24 cellular contexts compared by ENCODE assay signal in the genomic region with DNA sequence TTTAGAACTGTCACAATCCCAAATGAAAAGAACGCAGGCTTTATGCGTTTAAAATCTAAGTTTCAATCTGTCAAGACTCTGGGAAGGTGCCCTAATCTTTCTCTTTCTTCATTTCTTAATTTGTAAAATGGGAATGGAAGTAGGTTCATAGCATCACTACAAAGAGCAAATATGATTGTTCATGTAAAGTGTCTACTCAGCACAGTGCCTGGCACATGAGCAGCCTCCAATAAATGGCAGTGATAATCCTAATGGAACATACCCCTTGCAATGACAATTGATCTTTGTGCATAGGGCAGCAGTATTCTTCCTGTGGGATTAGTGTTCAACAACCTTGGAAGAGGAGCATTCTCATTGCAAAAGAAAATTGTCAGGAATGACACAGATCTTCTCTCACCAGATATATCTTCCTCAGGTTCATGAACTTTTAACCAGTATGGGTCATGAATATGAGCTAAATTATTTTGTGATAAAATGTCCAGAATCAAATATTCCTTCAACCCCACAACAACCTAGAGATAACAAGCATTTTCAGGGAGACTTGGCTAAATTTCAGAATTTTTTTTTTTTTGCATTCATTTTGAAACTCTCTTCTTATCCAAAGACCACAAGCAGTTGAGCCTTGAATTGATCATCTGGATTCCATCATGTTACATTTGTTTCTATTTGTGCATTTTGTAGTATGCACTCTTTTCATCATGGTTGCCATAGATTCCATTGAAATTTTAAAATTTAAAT.
"Had no signal": no experiment of that assay in that cellular context is flagged by ENCODE, and none has a peak within 500 bp of the region (broad histone marks: within the 10 kb centered on the region; RNA-seq: fewer than 3 reads in every experiment).

No MANE protein-coding gene starts in this region.

- H3K27me3 Mint-ChIP-seq: activated CD8-positive, alpha-beta T cell treated with anti-CD3 and anti-CD28 coated beads for 36 hours; activated naive CD8-positive, alpha-beta T cell treated with anti-CD3 and anti-CD28 coated beads, Interleukin-2, amount 10 ng/mL, durations not matched to agents 7 days and 5 days had no signal

- H3K9me3 Mint-ChIP-seq: activated naive CD8-positive, alpha-beta T cell treated with anti-CD3 and anti-CD28 coated beads, Interleukin-2, amount 10 ng/mL, durations not matched to agents 7 days and 5 days; T-helper 1 cell treated with Interleukin-12 subunit alpha and Interleukin-12 subunit beta and Interleukin-4 antibody, amounts not matched to agents 30 μg/mL and 1 μg/mL, for 36 hours had no signal

- H3K9me3 ChIP-seq: adrenal gland, breast epithelium, Peyer's patch, SJCRH30 had no signal

- H3K4me1 Mint-ChIP-seq: activated naive CD8-positive, alpha-beta T cell treated with anti-CD3 and anti-CD28 coated beads, Interleukin-2, amount 10 ng/mL, durations not matched to agents 7 days and 5 days had no signal

- H3K27ac ChIP-seq: adrenal gland, breast epithelium, Peyer's patch, RWPE1, SJCRH30 had no signal

- H3K4me3 Mint-ChIP-seq: activated CD8-positive, alpha-beta T cell treated with anti-CD3 and anti-CD28 coated beads for 36 hours; activated naive CD8-positive, alpha-beta T cell treated with anti-CD3 and anti-CD28 coated beads, Interleukin-2, amount 10 ng/mL, durations not matched to agents 7 days and 5 days; activated T-cell treated with anti-CD3 and anti-CD28 coated beads, Interleukin-2, amount 50 U/mL, for 72 hours; T-helper 1 cell treated with Interleukin-12 subunit alpha and Interleukin-12 subunit beta and Interleukin-4 antibody, amounts not matched to agents 30 μg/mL and 1 μg/mL, for 36 hours had no signal

- ATAC-seq: activated CD4-positive, CD25-positive, alpha-beta regulatory T cell treated with anti-CD3 and anti-CD28 coated beads, Interleukin-2, amount 50 U/mL, for 24 hours; activated CD8-positive, alpha-beta T cell treated with anti-CD3 and anti-CD28 coated beads for 36 hours; activated T-cell treated with anti-CD3 and anti-CD28 coated beads, Interleukin-2, amount 50 U/mL, for 72 hours had no signal

- DNase-seq: activated CD4-positive, alpha-beta T cell treated with anti-CD3 and anti-CD28 coated beads for 4 hours; activated CD8-positive, alpha-beta memory T cell treated with anti-CD3 and anti-CD28 coated beads, Interleukin-2, amount 50 U/mL, for 4 hours; activated CD8-positive, alpha-beta T cell treated with anti-CD3 and anti-CD28 coated beads for 36 hours; activated naive CD4-positive, alpha-beta T cell treated with anti-CD3 and anti-CD28 coated beads, Interleukin-2, amount 50 U/mL, for 16 hours; activated naive CD8-positive, alpha-beta T cell treated with anti-CD3 and anti-CD28 coated beads, Interleukin-2, amount 10 ng/mL, durations not matched to agents 7 days and 5 days; activated T-cell treated with anti-CD3 and anti-CD28 coated beads, Interleukin-2, amount 50 U/mL, for 72 hours; adrenal gland; aorta; caudate nucleus; Karpas-422; MM.1S; NCI-H1105; NCI-H1436; NCI-H1694 treated with DMSO at 0.1 percent for 48 hours; NCI-H2029 treated with DMSO at 0.1 percent for 48 hours; NCI-H446; NCI-H524; Peyer's patch; Right ventricle myocardium superior; SJCRH30 had no signal

- H3K4me3 ChIP-seq: adrenal gland, breast epithelium, Peyer's patch, SJCRH30 had no signal

- H3K27ac Mint-ChIP-seq: activated CD8-positive, alpha-beta T cell treated with anti-CD3 and anti-CD28 coated beads for 36 hours; activated naive CD8-positive, alpha-beta T cell treated with anti-CD3 and anti-CD28 coated beads, Interleukin-2, amount 10 ng/mL, durations not matched to agents 7 days and 5 days; activated T-cell treated with anti-CD3 and anti-CD28 coated beads, Interleukin-2, amount 50 U/mL, for 72 hours; T-helper 1 cell treated with Interleukin-12 subunit alpha and Interleukin-12 subunit beta and Interleukin-4 antibody, amounts not matched to agents 30 μg/mL and 1 μg/mL, for 36 hours had no signal

- H3K36me3 Mint-ChIP-seq: activated naive CD8-positive, alpha-beta T cell treated with anti-CD3 and anti-CD28 coated beads, Interleukin-2, amount 10 ng/mL, durations not matched to agents 7 days and 5 days had no signal

- H3K27me3 ChIP-seq: adrenal gland, breast epithelium, Peyer's patch, SJCRH30 had no signal

- H3K4me1 ChIP-seq: adrenal gland, breast epithelium, Peyer's patch, SJCRH30 had no signal

- H3K36me3 ChIP-seq: adrenal gland, breast epithelium, Peyer's patch, SJCRH30 had no signal
